Comparison of ENCODE assay signal across 1 cellular context in genomic region chr4:173346074-173346473, GRCh38.
TF ChIP-seq lines count a peak whose summit lies in the region.

No MANE protein-coding gene starts in this region.

TF ChIP-seq in GM12878, 131 proteins besides CTCF, POLR2A, EP300 and RAD21:
- TF ChIP-seq TBL1XR1 (IDR thresholded peaks at IDR 0.05; ENCODE audit: low read depth, low read length) (no peak), ZNF24 (IDR thresholded peaks at IDR 0.05) (0 out of 2 replicates have a peak, but pooled peaks have one; percentile 1), RUNX3 (IDR thresholded peaks at IDR 0.05; ENCODE audit: low read length) (no peak), E2F8 (IDR thresholded peaks at IDR 0.05; ENCODE audit: low read depth, partially characterized antibody) (no peak), TCF3 (IDR thresholded peaks at IDR 0.05; ENCODE audit: borderline replicate concordance, insufficient read depth, low read depth, low read length) (no peak)
TF ChIP-seq in GM12878: peak in this region for 1.
